1 cellular context compared by ENCODE assay signal in the genomic region with DNA sequence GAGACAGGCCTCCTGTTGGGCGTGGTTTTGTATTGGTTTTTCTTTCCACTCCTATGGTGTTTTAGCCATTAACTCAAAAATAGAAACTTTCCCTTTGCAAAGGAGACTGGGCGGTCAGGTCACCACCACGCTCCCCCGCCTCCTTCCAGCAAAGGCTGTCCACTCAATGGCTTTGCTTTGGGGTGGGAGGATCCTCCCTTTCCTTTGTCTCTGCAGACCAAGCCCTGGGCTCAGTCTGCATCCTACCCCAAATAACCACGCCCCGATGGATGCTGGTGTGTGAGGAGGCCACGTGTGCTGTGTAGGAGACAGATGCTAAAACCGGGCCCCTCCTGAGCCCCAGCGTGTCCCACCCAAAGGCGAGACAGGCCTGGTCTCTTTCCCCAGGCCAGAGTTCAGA.
TF ChIP-seq lines count a peak whose summit lies in the region.

No MANE protein-coding gene starts in this region.

TF ChIP-seq in SK-N-SH, 30 proteins besides CTCF, POLR2A, EP300 and RAD21 (continued from another document):
- TF ChIP-seq REST (IDR thresholded peaks at IDR 0.05; ENCODE audit: low read depth, low read length) = no peak
- TF ChIP-seq JUND (IDR thresholded peaks at IDR 0.05) = no peak
- TF ChIP-seq FOXM1 (IDR thresholded peaks at IDR 0.05; ENCODE audit: low read depth) = no peak
- no peak for TF ChIP-seq IRF3 (IDR thresholded peaks at IDR 0.05; ENCODE audit: low read depth, low read length)
- no peak for TF ChIP-seq TAF1 (IDR thresholded peaks at IDR 0.05; ENCODE audit: borderline replicate concordance, low read depth, low read length)
- no peak for TF ChIP-seq ELF1 (IDR thresholded peaks at IDR 0.05)
- no peak for TF ChIP-seq GATA2 (CRISPR knock-in tag; IDR thresholded peaks at IDR 0.05)
- no peak for TF ChIP-seq EZH2phosphoT487 (IDR thresholded peaks at IDR 0.05; ENCODE audit: borderline replicate concordance, low read depth)
- TF ChIP-seq RCOR1 (IDR thresholded peaks at IDR 0.05; ENCODE audit: low read length) = no peak
- TF ChIP-seq, protein P1, sequence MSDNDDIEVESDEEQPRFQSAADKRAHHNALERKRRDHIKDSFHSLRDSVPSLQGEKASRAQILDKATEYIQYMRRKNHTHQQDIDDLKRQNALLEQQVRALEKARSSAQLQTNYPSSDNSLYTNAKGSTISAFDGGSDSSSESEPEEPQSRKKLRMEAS (IDR thresholded peaks at IDR 0.05; ENCODE audit: low read depth) = no peak
